Comparison of ENCODE assay signal across 19 cellular contexts in genomic region chr19:4690362-4690761, GRCh38. TPM values are rescaled to one million over a fixed set of nuclear protein-coding genes. Genes with fewer than 3 reads are reported as not detected.
A peak's percentile ranks its signal among the peaks of the same experiment; 100 is the strongest.
DNase-seq lines count a peak whose midpoint lies in the region; TF ChIP-seq lines count a peak whose summit lies in the region.
"Had no signal": no experiment of that assay in that cellular context is flagged by ENCODE, and none has a peak within 500 bp of the region (broad histone marks: within the 10 kb centered on the region; RNA-seq: fewer than 3 reads in every experiment).

No MANE protein-coding gene starts in this region.

- H3K27me3 ChIP-seq in endodermal cell (ENCODE audit: control insufficient read depth, insufficient read depth, low read length, poor library complexity, severe bottlenecking) (no peaks in the 10 kb centered on the region), trophoblast cell (ENCODE audit: insufficient read depth, low read length) (no peaks in the 10 kb centered on the region)
- H3K27me3 ChIP-seq: cardiac muscle cell had no signal

- H3K4me1 Mint-ChIP-seq in endodermal cell, result no peaks in the 10 kb centered on the region
- no peaks in the 10 kb centered on the region for H3K4me1 Mint-ChIP-seq in nephron progenitor cell
- H3K4me1 Mint-ChIP-seq: T-cell had no signal

- no peaks in the 10 kb centered on the region for H3K4me1 ChIP-seq in endodermal cell (ENCODE audit: control insufficient read depth, insufficient read depth, low read length)
- H3K4me1 ChIP-seq in trophoblast cell (ENCODE audit: control insufficient read depth in 1 of 2, insufficient read depth in 2 of 2, low read length in 2 of 2), result no peaks in the 10 kb centered on the region

- H3K27me3 Mint-ChIP-seq in endodermal cell (ENCODE audit: insufficient read depth), result no peaks in the 10 kb centered on the region
- H3K27me3 Mint-ChIP-seq in nephron progenitor cell (ENCODE audit: low read depth, poor library complexity), result peaks cover 5% of the 10 kb centered on the region
- H3K27me3 Mint-ChIP-seq: T-cell had no signal

- H3K27ac Mint-ChIP-seq in endodermal cell, result peak overlapping the region; percentile 10
- peak overlapping the region; percentile 70 for H3K27ac Mint-ChIP-seq in nephron progenitor cell
- H3K27ac Mint-ChIP-seq: T-cell had no signal

- H2BK12ac ChIP-seq in trophoblast cell (ENCODE audit: low read length), result no peak overlapping the region

- H3K9me3 ChIP-seq in endodermal cell (ENCODE audit: control insufficient read depth, low read length) (no peaks in the 10 kb centered on the region), trophoblast cell (ENCODE audit: insufficient read depth, low read depth, low read length) (no peaks in the 10 kb centered on the region)

- DNase-seq in HFF-Myc (ENCODE audit: extremely low read depth, low read depth), result no peak
- peak; percentile 22 for DNase-seq in SK-MEL-5 (ENCODE audit: low read depth, low spot score)
- DNase-seq in endodermal cell, result no peak
- DNase-seq in nephron progenitor cell, result no peak
- no peak for DNase-seq in DMS153 (lab: John Stamatoyannopoulos, UW)
- no peak for DNase-seq in cerebellar cortex (ENCODE audit: low spot score)
- no peak for DNase-seq in trophoblast cell
- no peak for DNase-seq in NOMO-1 treated with dmso at 0.1 percent for 144 hours (lab: John Stamatoyannopoulos, UW; ENCODE audit: unreplicated experiment)
- DNase-seq: activated CD4-positive, alpha-beta T cell treated with anti-CD3 and anti-CD28 coated beads, Interleukin-2, amount 50 U/mL, for 1 hour; HCEC 1CT; left ventricle myocardium superior; NCI-H1105 treated with DMSO at 0.1 percent for 48 hours; NCI-H2107; NCI-H524; SHP77; stimulated activated CD4-positive, alpha-beta T cell treated with anti-CD3 and anti-CD28 coated beads, Interleukin-4, amount 100 ng/mL, for 1 hour; T-cell had no signal

- no peak overlapping the region for H3K14ac ChIP-seq in trophoblast cell (ENCODE audit: low read length)

- peak; percentile 5 for TF ChIP-seq CTCF in HFF-Myc (IDR thresholded peaks at IDR 0.05; ENCODE audit: low read depth, low read length, missing control alignments)
- TF ChIP-seq CTCF in endodermal cell (conservative IDR thresholded peaks at IDR 0.05), result no peak
- no peak for TF ChIP-seq CTCF in nephron progenitor cell (IDR thresholded peaks at IDR 0.05)

- no peak overlapping the region for H3K23ac ChIP-seq in trophoblast cell (ENCODE audit: low read length)

- no peaks in the 10 kb centered on the region for H3K79me2 ChIP-seq in trophoblast cell (ENCODE audit: control insufficient read depth, insufficient read depth, low read length, poor library complexity)

- H4K91ac ChIP-seq in trophoblast cell (ENCODE audit: low read depth, low read length), result no peak overlapping the region

- no peak overlapping the region for H2AK5ac ChIP-seq in trophoblast cell (ENCODE audit: low read length)

- no peak overlapping the region for H4K8ac ChIP-seq in trophoblast cell (ENCODE audit: low read depth, low read length)

- no peak overlapping the region for H2AFZ ChIP-seq in trophoblast cell (ENCODE audit: insufficient read depth, low read length, poor library complexity)

- no peak overlapping the region for H3K18ac ChIP-seq in trophoblast cell (ENCODE audit: low read length)

- WGBS in endodermal cell (ENCODE audit: insufficient coverage in 1 of 2, insufficient read length in 1 of 2), 2 experiments, result 90 to 96% methylated on average over 12 to 13 of the region's 13 CpGs
- no CpG with 5 or more reads among the region's 13 CpGs for WGBS in trophoblast cell (ENCODE audit: extremely low coverage, insufficient coverage, insufficient read length)

- H3K36me3 ChIP-seq in endodermal cell (ENCODE audit: control insufficient read depth, insufficient read depth, low read length), result peaks cover 45% of the 10 kb centered on the region
- H3K36me3 ChIP-seq in trophoblast cell (ENCODE audit: control insufficient read depth in 1 of 2, insufficient read depth in 2 of 2, low read length in 2 of 2), result peaks cover 81% of the 10 kb centered on the region in 2 experiments

- H3K36me3 Mint-ChIP-seq in endodermal cell (ENCODE audit: low read depth) (peaks cover 56% of the 10 kb centered on the region), nephron progenitor cell (ENCODE audit: low read depth) (peaks cover 35% of the 10 kb centered on the region)

- H3K4me3 ChIP-seq in HFF-Myc (replicated peaks; ENCODE audit: low read depth, low read length), result no peak overlapping the region
- no peak overlapping the region for H3K4me3 ChIP-seq in endodermal cell (ENCODE audit: low read length)
- no peak overlapping the region for H3K4me3 ChIP-seq in trophoblast cell (ENCODE audit: low read depth, low read length)
- H3K4me3 ChIP-seq: cardiac muscle cell, smooth muscle cell had no signal

- H3K27ac ChIP-seq in endodermal cell (ENCODE audit: low read depth, low read length), result no peak overlapping the region
- no peak overlapping the region for H3K27ac ChIP-seq in trophoblast cell (ENCODE audit: low read depth, low read length)
- H3K27ac ChIP-seq: cardiac muscle cell had no signal

- H2BK5ac ChIP-seq in trophoblast cell (ENCODE audit: low read depth, low read length, poor library complexity), result no peak overlapping the region

- H3K9ac ChIP-seq in endodermal cell (ENCODE audit: extremely low read depth, low read length, poor library complexity, severe bottlenecking) (no peak overlapping the region), trophoblast cell (ENCODE audit: low read length) (no peak overlapping the region)

- H4K12ac ChIP-seq in trophoblast cell (ENCODE audit: low read depth, low read length), result no peak overlapping the region

- H3K4ac ChIP-seq in trophoblast cell (ENCODE audit: low read depth, low read length), result no peak overlapping the region

- H2BK120ac ChIP-seq in trophoblast cell (ENCODE audit: insufficient read depth, low read length, poor library complexity), result no peak overlapping the region

- in situ Hi-C loops in SK-MEL-5 (cut with HindIII; ENCODE audit: low pct_unique_long_range_greater_than_20kb, low sequenced_read_pairs), result no loop called here

- H3K4me3 Mint-ChIP-seq in endodermal cell (no peak overlapping the region), nephron progenitor cell (no peak overlapping the region)
- H3K4me3 Mint-ChIP-seq: T-cell had no signal

- H3K9me3 Mint-ChIP-seq in endodermal cell (no peaks in the 10 kb centered on the region), nephron progenitor cell (no peaks in the 10 kb centered on the region)
- H3K9me3 Mint-ChIP-seq: T-cell had no signal

- H3K4me2 ChIP-seq in trophoblast cell (ENCODE audit: low read length), result no peak overlapping the region
- H3K4me2 ChIP-seq: smooth muscle cell had no signal

- H3K79me1 ChIP-seq in trophoblast cell (ENCODE audit: low read length), result no peaks in the 10 kb centered on the region

RNA-seq across cellular contexts. Expression of gene MYDGF, which starts 20.2 kb away (rescaled TPM):
- 321 and 322 TPM in 2 replicates for total RNA-seq in SK-MEL-5 (2014; rRNA removed; shearing (Covaris generic))
- polyA plus RNA-seq in SK-MEL-5 (2015; cell fraction: cytosol; rRNA removed), result 338 and 373 TPM in 2 replicates
- polyA plus RNA-seq in SK-MEL-5 (2015; cell fraction: nucleus; rRNA removed), result 23.2 and 32.3 TPM in 2 replicates
- total RNA-seq in endodermal cell, result 10 to 100 TPM; 58.7 to 64.0 TPM
- polyA plus RNA-seq in endodermal cell (2013, experiment 1 of 2), result 93.0 TPM
- 93.7 TPM for polyA plus RNA-seq in endodermal cell (2013, experiment 2 of 2)
- 117 and 124 TPM in 2 replicates for polyA plus RNA-seq in trophoblast cell (2013)

RNA-seq across cellular contexts. Expression of gene DPP9, which starts 33.3 kb away (rescaled TPM):
- total RNA-seq in SK-MEL-5 (2014; rRNA removed; shearing (Covaris generic)), result 34.4 and 47.9 TPM in 2 replicates
- polyA plus RNA-seq in SK-MEL-5 (2015; cell fraction: cytosol; rRNA removed), result 135 and 137 TPM in 2 replicates
- polyA plus RNA-seq in SK-MEL-5 (2015; cell fraction: nucleus; rRNA removed), result 64.0 and 107 TPM in 2 replicates
- total RNA-seq in endodermal cell, result 10 to 100 TPM; 36.8 to 48.8 TPM
- polyA plus RNA-seq in endodermal cell (2013, experiment 1 of 2), result 21.0 TPM
- polyA plus RNA-seq in endodermal cell (2013, experiment 2 of 2), result 17.8 TPM
- 29.5 and 30.5 TPM in 2 replicates for polyA plus RNA-seq in trophoblast cell (2013)

RNA-seq across cellular contexts. Expression of gene TNFAIP8L1, which starts 51.0 kb away (rescaled TPM):
- 2.8 and 3.5 TPM in 2 replicates for total RNA-seq in SK-MEL-5 (2014; rRNA removed; shearing (Covaris generic))
- 9.3 and 11.0 TPM in 2 replicates for polyA plus RNA-seq in SK-MEL-5 (2015; cell fraction: cytosol; rRNA removed)
- polyA plus RNA-seq in SK-MEL-5 (2015; cell fraction: nucleus; rRNA removed), result 1.3 and 2.5 TPM in 2 replicates
- total RNA-seq in endodermal cell, result 10 to 100 TPM; 18.1 to 25.5 TPM
- polyA plus RNA-seq in endodermal cell (2013, experiment 1 of 2), result 12.1 TPM
- polyA plus RNA-seq in endodermal cell (2013, experiment 2 of 2), result 12.3 TPM
- 6.4 and 7.0 TPM in 2 replicates for polyA plus RNA-seq in trophoblast cell (2013)
